Comparison of ENCODE assay signal across 1 cellular context in genomic region chr2:178256382-178257053, GRCh38.
TF ChIP-seq lines count a peak whose summit lies in the region.

No MANE protein-coding gene starts in this region.

TF ChIP-seq in IMR-90, 13 proteins besides CTCF, POLR2A, EP300 and RAD21:
- TF ChIP-seq USF2 (IDR thresholded peaks at IDR 0.05; ENCODE audit: low read depth, low read length), result no peak
- TF ChIP-seq RCOR1 (IDR thresholded peaks at IDR 0.05; ENCODE audit: insufficient replicate concordance, low read length), result no peak
- no peak for TF ChIP-seq NFE2L2 (IDR thresholded peaks at IDR 0.05; ENCODE audit: low read depth, low read length)
- no peak for TF ChIP-seq RFX5 (IDR thresholded peaks at IDR 0.05; ENCODE audit: low read depth, low read length)
- TF ChIP-seq BHLHE40 (IDR thresholded peaks at IDR 0.05; ENCODE audit: low read depth, low read length), result no peak
- no peak for TF ChIP-seq MAZ (IDR thresholded peaks at IDR 0.05; ENCODE audit: borderline replicate concordance, low read depth, low read length)
- TF ChIP-seq ELK1 (IDR thresholded peaks at IDR 0.05; ENCODE audit: borderline replicate concordance, low read depth, low read length), result no peak
